ENCODE assay signal across 12 cellular contexts in the genomic region with DNA sequence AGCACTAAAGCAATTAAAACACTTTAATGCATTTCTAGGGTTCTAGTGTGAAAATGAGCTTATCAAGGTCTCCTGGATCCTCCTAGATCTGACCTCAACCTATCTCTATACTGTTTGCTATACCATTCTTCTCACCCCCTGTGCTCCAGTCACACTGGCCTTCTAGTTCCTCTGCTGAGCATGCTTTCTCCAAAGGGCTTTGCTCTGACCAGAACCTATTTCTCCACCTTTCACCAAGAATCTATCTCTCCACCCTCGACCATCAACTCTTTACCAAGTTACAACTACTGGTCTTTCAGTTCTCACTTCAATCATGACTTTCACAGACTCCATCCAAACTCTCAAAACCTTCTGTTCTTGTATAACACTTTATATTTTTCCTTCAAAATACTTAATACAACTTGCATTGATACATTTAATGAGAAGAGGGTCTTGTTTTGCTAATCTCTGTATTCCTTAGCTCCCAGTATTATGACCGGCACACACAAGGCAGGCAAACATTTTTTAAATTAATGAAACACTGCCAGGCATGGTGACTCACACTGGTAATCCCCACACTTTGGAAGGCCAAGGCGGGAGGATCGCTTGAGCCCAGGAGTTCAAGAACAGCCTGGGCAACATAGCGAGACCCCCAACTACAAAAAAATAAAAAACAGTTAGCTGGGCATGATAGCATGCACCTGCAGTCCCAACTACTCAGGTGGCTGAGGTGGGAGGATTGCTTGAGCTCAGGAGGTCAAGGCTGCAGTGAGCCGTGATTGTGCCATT. TPM values are rescaled to one million over a fixed set of nuclear protein-coding genes. Genes with fewer than 3 reads are reported as not detected.
DNase-seq lines count a peak whose midpoint lies in the region; ATAC-seq, FAIRE-seq and TF ChIP-seq lines count a peak whose summit lies in the region.
"Had no signal": no experiment of that assay in that cellular context is flagged by ENCODE, and none has a peak within 500 bp of the region (broad histone marks: within the 10 kb centered on the region; RNA-seq: fewer than 3 reads in every experiment).

No MANE protein-coding gene starts in this region.

- peak overlapping the region; percentile 6 to 12 for H3K27ac Mint-ChIP-seq in effector memory CD8-positive, alpha-beta T cell
- peak overlapping the region; percentile 76 for H3K27ac Mint-ChIP-seq in osteocyte (ENCODE audit: unreplicated experiment)

- H3K27me3 ChIP-seq in MM.1S (replicated peaks; ENCODE audit: insufficient read depth, low read length) = no peaks in the 10 kb centered on the region
- H3K27me3 ChIP-seq: hepatocyte had no signal

- peaks cover 11% of the 10 kb centered on the region for H3K36me3 Mint-ChIP-seq in effector memory CD8-positive, alpha-beta T cell (ENCODE audit: insufficient read depth)
- H3K36me3 Mint-ChIP-seq in osteocyte (ENCODE audit: unreplicated experiment) = peaks cover 3% of the 10 kb centered on the region

- H3K9me2 ChIP-seq in MM.1S (replicated peaks; ENCODE audit: insufficient read depth, low read length) = no peaks in the 10 kb centered on the region

- H3F3A ChIP-seq in MM.1S (ENCODE audit: insufficient read depth, low read length) = no peaks in the 10 kb centered on the region

- DNase-seq in LHCN-M2 (ENCODE audit: low read depth) (peak; percentile 23), osteocyte (ENCODE audit: extremely low spot score, unreplicated experiment) (no peak), MM.1S (no peak), cerebellum (ENCODE audit: low spot score) (no peak), NCI-H1694 treated with DMSO at 0.1 percent for 48 hours (lab: John Stamatoyannopoulos, UW) (no peak), frontal cortex (ENCODE audit: low spot score in 2 of 2) (no peak)
- DNase-seq in effector memory CD8-positive, alpha-beta T cell = no peak
- DNase-seq: NCI-H345; stimulated activated CD4-positive, alpha-beta T cell treated with anti-CD3 and anti-CD28 coated beads, Interleukin-4, amount 100 ng/mL, for 4 hours had no signal

- no peak overlapping the region for H3K9ac ChIP-seq in MM.1S (ENCODE audit: low read length)

- H3K9me3 Mint-ChIP-seq in effector memory CD8-positive, alpha-beta T cell = no peaks in the 10 kb centered on the region
- no peaks in the 10 kb centered on the region for H3K9me3 Mint-ChIP-seq in osteocyte (ENCODE audit: unreplicated experiment)

- no peak for TF ChIP-seq CTCF in osteocyte (IDR thresholded peaks at IDR 0.05)
- no peak for TF ChIP-seq CTCF in MM.1S (IDR thresholded peaks at IDR 0.05; ENCODE audit: low read length)

- H3K36me3 ChIP-seq in MM.1S (replicated peaks; ENCODE audit: insufficient read depth, low read length) = no peaks in the 10 kb centered on the region

- peaks cover 96% of the 10 kb centered on the region for H3K79me2 ChIP-seq in MM.1S (ENCODE audit: low read length)

- H3K4me3 ChIP-seq in MM.1S (ENCODE audit: low read length) = no peak overlapping the region
- H3K4me3 ChIP-seq: hepatocyte, SK-N-MC had no signal

- no peak for FAIRE-seq in frontal cortex (lab: Jason Lieb, UNC)

- no peak overlapping the region for H3K27ac ChIP-seq in MM.1S (ENCODE audit: low read length)
- H3K27ac ChIP-seq: hepatocyte, SK-N-MC had no signal

- H2AFZ ChIP-seq in MM.1S (ENCODE audit: low read length) = no peak overlapping the region
- H2AFZ ChIP-seq: hepatocyte had no signal

- H3K27me3 Mint-ChIP-seq in effector memory CD8-positive, alpha-beta T cell = no peaks in the 10 kb centered on the region
- H3K27me3 Mint-ChIP-seq in osteocyte (ENCODE audit: unreplicated experiment) = no peaks in the 10 kb centered on the region

- H3K4me2 ChIP-seq in MM.1S (ENCODE audit: low read depth, low read length) = no peak overlapping the region
- H3K4me2 ChIP-seq: hepatocyte had no signal

- H3K4me1 ChIP-seq in MM.1S (ENCODE audit: low read length) = no peaks in the 10 kb centered on the region

- H3K4me1 Mint-ChIP-seq in effector memory CD8-positive, alpha-beta T cell (ENCODE audit: low read depth in 2 of 2) = peaks cover 40 to 65% of the 10 kb centered on the region in 2 donors
- peaks cover 78% of the 10 kb centered on the region for H3K4me1 Mint-ChIP-seq in osteocyte (ENCODE audit: unreplicated experiment)

- peaks cover 38% of the 10 kb centered on the region for H4K20me1 ChIP-seq in MM.1S (ENCODE audit: insufficient read depth, low read length)

- no peaks in the 10 kb centered on the region for H3K9me3 ChIP-seq in MM.1S (replicated peaks; ENCODE audit: insufficient read depth, low read length)

- ATAC-seq in GM18511 (IDR thresholded peaks at IDR 0.05; ENCODE audit: unreplicated experiment) = peak; percentile 65
- ATAC-seq in effector memory CD8-positive, alpha-beta T cell (replicated peaks) = no peak

- H3K4me3 Mint-ChIP-seq in effector memory CD8-positive, alpha-beta T cell = peak overlapping the region; percentile 0
- peak overlapping the region; percentile 6 for H3K4me3 Mint-ChIP-seq in osteocyte (ENCODE audit: unreplicated experiment)

RNA-seq across cellular contexts. Expression of a gene that starts 22.8 kb away (rescaled TPM):
- total RNA-seq in LHCN-M2 (2014; rRNA removed) = 57.7 and 80.3 TPM in 2 replicates
- 24.0 TPM for polyA plus RNA-seq in LHCN-M2 (2012)
- 116 and 124 TPM in 2 replicates for total RNA-seq in osteocyte
- total RNA-seq in cerebellum = 141 TPM
- total RNA-seq in frontal cortex = 181 TPM
